7 cellular contexts compared by ENCODE assay signal in genomic region chr7:139731802-139732470, GRCh38. TPM values are rescaled to one million over a fixed set of nuclear protein-coding genes. Genes with fewer than 3 reads are reported as not detected.
DNase-seq lines count a peak whose midpoint lies in the region; ATAC-seq and TF ChIP-seq lines count a peak whose summit lies in the region.

No MANE protein-coding gene starts in this region.

- no peaks in the 10 kb centered on the region for H3K9me3 Mint-ChIP-seq in natural killer cell

- no peaks in the 10 kb centered on the region for H3K27me3 Mint-ChIP-seq in natural killer cell (ENCODE audit: low read depth in 2 of 2)

- ATAC-seq in natural killer cell (peak; percentile 25 to 69 (median 61)), GM21737 (IDR thresholded peaks at IDR 0.05; ENCODE audit: unreplicated experiment) (no peak)

- POLR2A ChIA-PET in RWPE1 (lab: Yijun Ruan, JAX; ENCODE audit: low non-redundant PET): no interaction called here

- H3K4me3 ChIP-seq in HFF-Myc (replicated peaks; ENCODE audit: low read depth, low read length): no peak overlapping the region

- TF ChIP-seq CTCF in HFF-Myc (IDR thresholded peaks at IDR 0.05; ENCODE audit: low read depth, low read length, missing control alignments) (no peak), RWPE1 (conservative IDR thresholded peaks at IDR 0.05; ENCODE audit: low read depth) (no peak), natural killer cell (IDR thresholded peaks at IDR 0.05) (no peak)

- peak overlapping the region; percentile 18 for H3K4me3 Mint-ChIP-seq in natural killer cell

- H3K4me1 Mint-ChIP-seq in natural killer cell: peaks cover 88 to 90% of the 10 kb centered on the region in 2 donors

- peak; percentile 33 for DNase-seq in HFF-Myc (ENCODE audit: extremely low read depth, low read depth)
- DNase-seq in RWPE1 (ENCODE audit: low spot score): peak; percentile 75
- DNase-seq in epithelial cell of prostate (ENCODE audit: low read depth, low spot score): peak; percentile 34
- DNase-seq in natural killer cell: no peak
- no peak for DNase-seq in NCI-H2081 treated with DMSO at 0.1 percent for 48 hours (lab: John Stamatoyannopoulos, UW)
- no peak for DNase-seq in activated T-cell treated with anti-CD3 and anti-CD28 coated beads for 4 hours

- H3K36me3 Mint-ChIP-seq in natural killer cell: no peaks in the 10 kb centered on the region

- H3K27ac ChIP-seq in RWPE1 (peak overlapping the region; percentile 87), epithelial cell of prostate (peak overlapping the region; percentile 81)

- CTCF ChIA-PET in RWPE1 (lab: Yijun Ruan, JAX): interaction anchor here (0.5 kb wide), 1 partner anchor 1782 kb away, joined by 4 read pairs; no protein-coding TSS in a partner anchor

- H3K27ac Mint-ChIP-seq in natural killer cell: peak overlapping the region; percentile 57 to 83

- intact Hi-C loops in natural killer cell (cut with micrococcal nuclease): no loop called here

RNA-seq across cellular contexts. Expression of gene HIPK2, which starts 45.9 kb away (rescaled TPM):
- total RNA-seq in natural killer cell: 100 to 1,000 TPM; 127 to 145 (median 144) TPM

Comparison
In these comparisons a context has a peak if more than half of its experiments do, and no peak if none do; other contexts are left out.
1. DNase-seq: peak in HFF-Myc (single experiment), RWPE1 (single experiment) and epithelial cell of prostate (single experiment); none in natural killer cell (single experiment), NCI-H2081 treated with DMSO at 0.1 percent for 48 hours (single experiment) and activated T-cell treated with anti-CD3 and anti-CD28 coated beads for 4 hours (single experiment).